Comparison of ENCODE assay signal across 1 cellular context in the genomic region with DNA sequence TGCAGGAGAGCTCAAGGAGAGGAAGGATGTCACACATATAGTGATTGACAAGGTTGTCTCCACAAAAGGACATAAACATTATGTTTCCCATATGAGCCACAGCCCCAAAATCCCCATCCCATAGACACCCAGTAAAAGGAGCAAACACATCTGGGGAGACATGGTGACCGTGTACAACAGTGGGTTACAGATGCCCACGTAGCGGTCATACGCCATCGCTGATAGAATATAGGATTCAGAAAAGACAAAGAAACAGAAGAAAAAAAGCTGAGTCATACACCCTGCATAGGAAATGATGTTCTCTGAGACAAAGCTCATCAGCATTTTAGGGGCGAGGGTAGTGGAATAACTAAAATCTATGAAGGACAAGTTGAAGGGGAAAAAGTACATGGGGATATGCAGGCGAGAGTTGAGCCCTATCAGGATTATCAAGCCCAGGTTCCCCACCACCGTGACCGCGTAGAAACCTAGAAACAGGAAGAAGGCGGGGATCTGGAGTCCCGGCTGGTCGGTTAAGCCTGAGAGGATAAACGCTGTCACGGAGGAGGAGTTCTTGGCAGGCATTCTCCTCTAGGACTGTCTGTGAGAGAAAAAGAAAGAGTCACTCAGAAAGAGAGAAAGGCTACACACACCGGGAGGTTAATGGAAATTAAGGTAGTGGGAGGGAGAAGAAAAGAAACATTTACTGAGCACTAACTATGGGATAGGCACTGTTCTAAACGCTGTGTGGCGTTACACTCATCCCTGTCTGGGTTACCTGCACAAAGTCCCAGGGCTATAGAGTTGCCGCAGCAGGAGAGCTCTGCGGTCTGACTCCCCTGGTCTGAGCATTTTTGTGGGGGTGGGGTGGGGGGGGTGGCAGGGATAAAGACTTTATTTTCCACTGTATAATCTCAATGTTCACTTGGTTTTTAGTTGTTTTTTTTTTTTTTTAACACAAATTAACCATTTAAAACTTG.
A peak's percentile ranks its signal among the peaks of the same experiment; 100 is the strongest.
TF ChIP-seq lines count a peak whose summit lies in the region.

No MANE protein-coding gene starts in this region.

TF ChIP-seq in K562, 482 proteins besides CTCF, POLR2A, EP300 and RAD21 (continued from another document and continues in another):
- TF ChIP-seq, protein P1, sequence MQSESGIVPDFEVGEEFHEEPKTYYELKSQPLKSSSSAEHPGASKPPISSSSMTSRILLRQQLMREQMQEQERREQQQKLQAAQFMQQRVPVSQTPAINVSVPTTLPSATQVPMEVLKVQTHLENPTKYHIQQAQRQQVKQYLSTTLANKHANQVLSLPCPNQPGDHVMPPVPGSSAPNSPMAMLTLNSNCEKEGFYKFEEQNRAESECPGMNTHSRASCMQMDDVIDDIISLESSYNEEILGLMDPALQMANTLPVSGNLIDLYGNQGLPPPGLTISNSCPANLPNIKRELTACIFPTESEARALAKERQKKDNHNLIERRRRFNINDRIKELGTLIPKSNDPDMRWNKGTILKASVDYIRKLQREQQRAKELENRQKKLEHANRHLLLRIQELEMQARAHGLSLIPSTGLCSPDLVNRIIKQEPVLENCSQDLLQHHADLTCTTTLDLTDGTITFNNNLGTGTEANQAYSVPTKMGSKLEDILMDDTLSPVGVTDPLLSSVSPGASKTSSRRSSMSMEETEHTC (IDR thresholded peaks at IDR 0.05) = no peak
- TF ChIP-seq ZNF766 (CRISPR knock-in tag; conservative IDR thresholded peaks at IDR 0.05) (peak; percentile 83), EGR1 (conservative IDR thresholded peaks at IDR 0.05) (0 out of 2 replicates have a peak, but pooled peaks have one; percentile 9), HDAC2 (IDR thresholded peaks at IDR 0.05) (peak; percentile 73), ZNF12 (CRISPR knock-in tag; IDR thresholded peaks at IDR 0.05) (no peak), NFIX (CRISPR knock-in tag; IDR thresholded peaks at IDR 0.05; ENCODE audit: low read depth) (no peak), HMBOX1 (IDR thresholded peaks at IDR 0.05) (peak; percentile 51; the same call in 1 of the 2 replicates), KDM2B (CRISPR knock-in tag; IDR thresholded peaks at IDR 0.05) (no peak), FOSL1 (tag; conservative IDR thresholded peaks at IDR 0.05) (no peak), ZNF217 (CRISPR knock-in tag; IDR thresholded peaks at IDR 0.05) (no peak), RHOXF2B (CRISPR knock-in tag; conservative IDR thresholded peaks at IDR 0.05) (no peak), ARID1B (IDR thresholded peaks at IDR 0.05) (peak; percentile 73), GABPA (tag; conservative IDR thresholded peaks at IDR 0.05; ENCODE audit: low read depth) (0 out of 2 replicates have a peak, but pooled peaks have one; percentile 19), BRF2 (IDR thresholded peaks at IDR 0.05; ENCODE audit: borderline replicate concordance, insufficient read depth, insufficient read length) (no peak), SMARCA4 (IDR thresholded peaks at IDR 0.05) (peak; percentile 80; the same call in 1 of the 2 replicates), ARNT (IDR thresholded peaks at IDR 0.05) (peak; percentile 41 to 48; a peak in 1 of 4 replicates), NCOR1 (IDR thresholded peaks at IDR 0.05) (peak; percentile 4; the same call in 1 of the 2 replicates), NONO (IDR thresholded peaks at IDR 0.05; ENCODE audit: low read depth in 2 of 2, low read length in 1 of 2) (no peak), SAFB (IDR thresholded peaks at IDR 0.05; ENCODE audit: borderline replicate concordance, low read depth, low read length) (no peak), TEAD4 (IDR thresholded peaks at IDR 0.05; ENCODE audit: low read length) (no peak), TEAD4 (CRISPR knock-in tag; IDR thresholded peaks at IDR 0.05; ENCODE audit: borderline replicate concordance) (no peak), ARID2 (IDR thresholded peaks at IDR 0.05) (no peak), ZNF143 (CRISPR knock-in tag; IDR thresholded peaks at IDR 0.05) (no peak), ATF1 (CRISPR knock-in tag; IDR thresholded peaks at IDR 0.05) (no peak), ATF1 (tag; IDR thresholded peaks at IDR 0.05) (peak; percentile 56), TCF3 (CRISPR knock-in tag; IDR thresholded peaks at IDR 0.05) (no peak), ZNF584 (CRISPR knock-in tag; IDR thresholded peaks at IDR 0.05; ENCODE audit: low read depth) (0 out of 2 replicates have a peak, but pooled peaks have one; percentile 40), SNAPC5 (CRISPR knock-in tag; IDR thresholded peaks at IDR 0.05) (no peak), ZNF311 (CRISPR knock-in tag; IDR thresholded peaks at IDR 0.05) (0 out of 2 replicates have a peak, but pooled peaks have one; percentile 43), ESRRA (IDR thresholded peaks at IDR 0.05; ENCODE audit: borderline replicate concordance, low read depth) (0 out of 2 replicates have a peak, but pooled peaks have one; percentile 34), ZNF589 (CRISPR knock-in tag; IDR thresholded peaks at IDR 0.05; ENCODE audit: low read depth) (no peak), NKRF (IDR thresholded peaks at IDR 0.05; ENCODE audit: borderline replicate concordance) (0 out of 2 replicates have a peak, but pooled peaks have one; percentile 8)
- TF ChIP-seq, protein P2, sequence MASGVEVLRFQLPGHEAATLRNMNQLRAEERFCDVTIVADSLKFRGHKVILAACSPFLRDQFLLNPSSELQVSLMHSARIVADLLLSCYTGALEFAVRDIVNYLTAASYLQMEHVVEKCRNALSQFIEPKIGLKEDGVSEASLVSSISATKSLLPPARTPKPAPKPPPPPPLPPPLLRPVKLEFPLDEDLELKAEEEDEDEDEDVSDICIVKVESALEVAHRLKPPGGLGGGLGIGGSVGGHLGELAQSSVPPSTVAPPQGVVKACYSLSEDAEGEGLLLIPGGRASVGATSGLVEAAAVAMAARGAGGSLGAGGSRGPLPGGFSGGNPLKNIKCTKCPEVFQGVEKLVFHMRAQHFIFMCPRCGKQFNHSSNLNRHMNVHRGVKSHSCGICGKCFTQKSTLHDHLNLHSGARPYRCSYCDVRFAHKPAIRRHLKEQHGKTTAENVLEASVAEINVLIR (CRISPR knock-in tag; IDR thresholded peaks at IDR 0.05) = 0 out of 2 replicates have a peak, but pooled peaks have one; percentile 23
- TF ChIP-seq, protein P3, sequence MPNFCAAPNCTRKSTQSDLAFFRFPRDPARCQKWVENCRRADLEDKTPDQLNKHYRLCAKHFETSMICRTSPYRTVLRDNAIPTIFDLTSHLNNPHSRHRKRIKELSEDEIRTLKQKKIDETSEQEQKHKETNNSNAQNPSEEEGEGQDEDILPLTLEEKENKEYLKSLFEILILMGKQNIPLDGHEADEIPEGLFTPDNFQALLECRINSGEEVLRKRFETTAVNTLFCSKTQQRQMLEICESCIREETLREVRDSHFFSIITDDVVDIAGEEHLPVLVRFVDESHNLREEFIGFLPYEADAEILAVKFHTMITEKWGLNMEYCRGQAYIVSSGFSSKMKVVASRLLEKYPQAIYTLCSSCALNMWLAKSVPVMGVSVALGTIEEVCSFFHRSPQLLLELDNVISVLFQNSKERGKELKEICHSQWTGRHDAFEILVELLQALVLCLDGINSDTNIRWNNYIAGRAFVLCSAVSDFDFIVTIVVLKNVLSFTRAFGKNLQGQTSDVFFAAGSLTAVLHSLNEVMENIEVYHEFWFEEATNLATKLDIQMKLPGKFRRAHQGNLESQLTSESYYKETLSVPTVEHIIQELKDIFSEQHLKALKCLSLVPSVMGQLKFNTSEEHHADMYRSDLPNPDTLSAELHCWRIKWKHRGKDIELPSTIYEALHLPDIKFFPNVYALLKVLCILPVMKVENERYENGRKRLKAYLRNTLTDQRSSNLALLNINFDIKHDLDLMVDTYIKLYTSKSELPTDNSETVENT (CRISPR knock-in tag; IDR thresholded peaks at IDR 0.05) = 0 out of 2 replicates have a peak, but pooled peaks have one; percentile 30
- TF ChIP-seq, protein P4, sequence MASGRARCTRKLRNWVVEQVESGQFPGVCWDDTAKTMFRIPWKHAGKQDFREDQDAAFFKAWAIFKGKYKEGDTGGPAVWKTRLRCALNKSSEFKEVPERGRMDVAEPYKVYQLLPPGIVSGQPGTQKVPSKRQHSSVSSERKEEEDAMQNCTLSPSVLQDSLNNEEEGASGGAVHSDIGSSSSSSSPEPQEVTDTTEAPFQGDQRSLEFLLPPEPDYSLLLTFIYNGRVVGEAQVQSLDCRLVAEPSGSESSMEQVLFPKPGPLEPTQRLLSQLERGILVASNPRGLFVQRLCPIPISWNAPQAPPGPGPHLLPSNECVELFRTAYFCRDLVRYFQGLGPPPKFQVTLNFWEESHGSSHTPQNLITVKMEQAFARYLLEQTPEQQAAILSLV (tag; IDR thresholded peaks at IDR 0.05) = no peak
- TF ChIP-seq, protein P5, sequence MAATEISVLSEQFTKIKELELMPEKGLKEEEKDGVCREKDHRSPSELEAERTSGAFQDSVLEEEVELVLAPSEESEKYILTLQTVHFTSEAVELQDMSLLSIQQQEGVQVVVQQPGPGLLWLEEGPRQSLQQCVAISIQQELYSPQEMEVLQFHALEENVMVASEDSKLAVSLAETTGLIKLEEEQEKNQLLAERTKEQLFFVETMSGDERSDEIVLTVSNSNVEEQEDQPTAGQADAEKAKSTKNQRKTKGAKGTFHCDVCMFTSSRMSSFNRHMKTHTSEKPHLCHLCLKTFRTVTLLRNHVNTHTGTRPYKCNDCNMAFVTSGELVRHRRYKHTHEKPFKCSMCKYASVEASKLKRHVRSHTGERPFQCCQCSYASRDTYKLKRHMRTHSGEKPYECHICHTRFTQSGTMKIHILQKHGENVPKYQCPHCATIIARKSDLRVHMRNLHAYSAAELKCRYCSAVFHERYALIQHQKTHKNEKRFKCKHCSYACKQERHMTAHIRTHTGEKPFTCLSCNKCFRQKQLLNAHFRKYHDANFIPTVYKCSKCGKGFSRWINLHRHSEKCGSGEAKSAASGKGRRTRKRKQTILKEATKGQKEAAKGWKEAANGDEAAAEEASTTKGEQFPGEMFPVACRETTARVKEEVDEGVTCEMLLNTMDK (IDR thresholded peaks at IDR 0.05; ENCODE audit: borderline replicate concordance, insufficient read depth, low read depth, low read length, poor library complexity, severe bottlenecking) = no peak
